26 cellular contexts compared by ENCODE assay signal in genomic region chr7:113491305-113491704, GRCh38.
"Had no signal": no experiment of that assay in that cellular context is flagged by ENCODE, and none has a peak within 500 bp of the region (broad histone marks: within the 10 kb centered on the region; RNA-seq: fewer than 3 reads in every experiment).

No MANE protein-coding gene starts in this region.

- H3K4me3 ChIP-seq: cardiac muscle cell, colonic mucosa, esophagus squamous epithelium, gastroesophageal sphincter had no signal

- H3K27me3 Mint-ChIP-seq: activated CD8-positive, alpha-beta T cell treated with anti-CD3 and anti-CD28 coated beads for 36 hours; activated naive CD8-positive, alpha-beta T cell; activated T-helper 17 cell treated with anti-CD3 and anti-CD28 coated beads, Interleukin-2, amount 50 U/mL, for 72 hours had no signal

- H3K27me3 ChIP-seq: brain microvascular endothelial cell, cardiac muscle cell, colonic mucosa, esophagus squamous epithelium, gastroesophageal sphincter had no signal

- ATAC-seq: activated CD8-positive, alpha-beta T cell treated with anti-CD3 and anti-CD28 coated beads for 36 hours; activated T-cell treated with anti-CD3 and anti-CD28 coated beads, Interleukin-2, amount 50 U/mL, for 4 hours; activated T-helper 17 cell treated with anti-CD3 and anti-CD28 coated beads, Interleukin-2, amount 50 U/mL, for 72 hours; gastroesophageal sphincter; WTC11 had no signal

- H3K4me1 Mint-ChIP-seq: activated T-helper 17 cell treated with anti-CD3 and anti-CD28 coated beads, Interleukin-2, amount 50 U/mL, for 72 hours; WTC11 had no signal

- H3K27ac Mint-ChIP-seq: activated CD8-positive, alpha-beta T cell treated with anti-CD3 and anti-CD28 coated beads for 36 hours; activated naive CD8-positive, alpha-beta T cell; activated T-helper 17 cell treated with anti-CD3 and anti-CD28 coated beads, Interleukin-2, amount 50 U/mL, for 72 hours; WTC11 had no signal

- H3K9me3 ChIP-seq: colonic mucosa had no signal

- H3K4me1 ChIP-seq: colonic mucosa, esophagus squamous epithelium, gastroesophageal sphincter had no signal

- H3K27ac ChIP-seq: brain microvascular endothelial cell, cardiac muscle cell, colonic mucosa, epithelial cell of prostate, esophagus squamous epithelium, gastroesophageal sphincter had no signal

- H3K36me3 Mint-ChIP-seq: activated naive CD8-positive, alpha-beta T cell; WTC11 had no signal

- H3K36me3 ChIP-seq: brain microvascular endothelial cell, cardiac muscle cell, colonic mucosa, esophagus squamous epithelium, gastroesophageal sphincter had no signal

- DNase-seq: activated CD4-positive, alpha-beta T cell treated with anti-CD3 and anti-CD28 coated beads for 48 hours; activated CD4-positive, alpha-beta T cell treated with anti-CD3 and anti-CD28 coated beads, Interleukin-2, amount 50 U/mL, for 1 hour; activated CD4-positive, alpha-beta T cell treated with anti-CD3 and anti-CD28 coated beads, Interleukin-2, amount 50 U/mL, for 48 hours; activated CD8-positive, alpha-beta memory T cell treated with anti-CD3 and anti-CD28 coated beads for 24 hours; activated CD8-positive, alpha-beta T cell treated with anti-CD3 and anti-CD28 coated beads for 36 hours; activated effector memory CD4-positive, alpha-beta T cell treated with Interleukin-2 at 50 U/mL for 16 hours; activated gamma-delta T cell treated with Interleukin-2 at 50 U/mL for 16 hours; activated naive CD4-positive, alpha-beta T cell treated with anti-CD3 and anti-CD28 coated beads, Interleukin-2, amount 50 U/mL, for 16 hours; activated naive CD4-positive, alpha-beta T cell treated with Interleukin-2 at 50 U/mL for 16 hours; activated T-cell treated with anti-CD3 and anti-CD28 coated beads, Interleukin-2, amount 50 U/mL, for 4 hours; amniotic stem cell; anterior cingulate cortex; brain microvascular endothelial cell; central memory CD4-positive, alpha-beta T cell; cerebellar nuclear complex; colonic mucosa; effector CD8-positive, alpha-beta T cell; esophagus squamous epithelium; foreskin melanocyte; T-helper 2 cell had no signal

- H3K9me3 Mint-ChIP-seq: activated CD8-positive, alpha-beta T cell treated with anti-CD3 and anti-CD28 coated beads for 36 hours; activated T-helper 17 cell treated with anti-CD3 and anti-CD28 coated beads, Interleukin-2, amount 50 U/mL, for 72 hours had no signal

- H3K4me3 Mint-ChIP-seq: activated CD8-positive, alpha-beta T cell treated with anti-CD3 and anti-CD28 coated beads for 36 hours; activated naive CD8-positive, alpha-beta T cell; activated T-cell treated with anti-CD3 and anti-CD28 coated beads, Interleukin-2, amount 50 U/mL, for 4 hours; activated T-helper 17 cell treated with anti-CD3 and anti-CD28 coated beads, Interleukin-2, amount 50 U/mL, for 72 hours; WTC11 had no signal
